ENCODE assay signal across 11 cellular contexts in the genomic region with DNA sequence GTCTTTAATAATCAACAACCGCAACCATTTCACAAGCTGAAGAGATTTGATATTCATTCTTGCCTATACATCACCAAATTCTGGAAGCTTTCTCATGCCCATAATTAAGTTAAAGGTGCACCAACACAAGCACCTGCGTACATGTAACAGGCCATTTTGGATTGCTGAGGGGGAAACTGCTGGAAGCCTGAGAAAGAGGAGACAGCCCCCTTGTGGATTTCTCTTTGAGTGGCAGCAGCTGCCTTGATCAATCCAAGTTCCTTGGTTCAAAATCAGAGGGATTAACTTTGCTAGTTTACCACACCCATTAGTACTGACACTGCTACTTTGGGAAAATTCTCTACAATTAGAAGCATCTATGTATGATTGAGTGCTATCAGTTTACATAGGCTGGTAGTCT.
DNase-seq lines count a peak whose midpoint lies in the region; ATAC-seq and TF ChIP-seq lines count a peak whose summit lies in the region.
"Had no signal": no experiment of that assay in that cellular context is flagged by ENCODE, and none has a peak within 500 bp of the region (broad histone marks: within the 10 kb centered on the region; RNA-seq: fewer than 3 reads in every experiment).

No MANE protein-coding gene starts in this region.

- H3K4me3 ChIP-seq in astrocyte of the cerebellum (ENCODE audit: low read depth, low read length) = no peak overlapping the region

- no peak overlapping the region for H2BK20ac ChIP-seq in H9 (ENCODE audit: low read depth, low read length, poor library complexity, severe bottlenecking)

- H4K91ac ChIP-seq in H9 (ENCODE audit: insufficient read length, low read depth, low read length) = no peak overlapping the region

- DNase-seq in H9 (peak; percentile 52), NCI-H2227 treated with DMSO at 0.1 percent for 48 hours (lab: John Stamatoyannopoulos, UW) (peak; percentile 31), astrocyte of the cerebellum (ENCODE audit: low read depth) (no peak), lung microvascular endothelial cell (ENCODE audit: low read depth in 2 of 2) (peak; percentile 31 to 38), COLO829 (ENCODE audit: low spot score) (no peak)
- DNase-seq: foreskin melanocyte, NCI-H1436 treated with DMSO at 0.1 percent for 48 hours had no signal

- no peak overlapping the region for H3K4me2 ChIP-seq in H9 (ENCODE audit: insufficient read depth, insufficient read length, low read length)

- no peak overlapping the region for H3K56ac ChIP-seq in H9 (ENCODE audit: insufficient read length, low read depth, low read length)

- no peaks in the 10 kb centered on the region for H3K23me2 ChIP-seq in H9 (ENCODE audit: insufficient read length, low read depth, low read length, poor library complexity, severe bottlenecking)

- H3K23ac ChIP-seq in H9 (ENCODE audit: insufficient read length, low read depth, low read length) = no peak overlapping the region

- H2AFZ ChIP-seq in H9 (ENCODE audit: low read length) = no peak overlapping the region

- H3K9me3 ChIP-seq in H9 (ENCODE audit: control insufficient read depth, low read depth, low read length) = no peaks in the 10 kb centered on the region

- H3K4me3 Mint-ChIP-seq in H9 = no peak overlapping the region
- H3K4me3 Mint-ChIP-seq: stimulated activated naive CD8-positive, alpha-beta T cell treated with anti-CD3 and anti-CD28 coated beads, Interleukin-15, Interleukin-2, amounts not matched to agents 100 ng/mL and 50 ng/mL, for 24 hours had no signal

- no peak overlapping the region for H3K27ac ChIP-seq in H9 (ENCODE audit: insufficient read length, low read depth, low read length)

- H3K36me3 Mint-ChIP-seq in H9 (ENCODE audit: insufficient read depth in 1 of 3, low read depth in 3 of 3) = no peaks in the 10 kb centered on the region

- H2BK5ac ChIP-seq in H9 (ENCODE audit: insufficient read length, low read length) = no peak overlapping the region

- no peak overlapping the region for H2BK12ac ChIP-seq in H9 (ENCODE audit: insufficient read length, low read depth, low read length)

- no peak overlapping the region for H3K4ac ChIP-seq in H9 (ENCODE audit: low read depth, low read length)

- H3K14ac ChIP-seq in H9 (ENCODE audit: insufficient read depth, low read length) = no peak overlapping the region

- H2BK15ac ChIP-seq in H9 (ENCODE audit: low read depth, low read length) = no peak overlapping the region

- H3K79me2 ChIP-seq in H9 (ENCODE audit: insufficient read depth, low read length) = no peaks in the 10 kb centered on the region

- no peak overlapping the region for H4K8ac ChIP-seq in H9 (replicated peaks; ENCODE audit: insufficient read length, low read depth, low read length)

- H3K9ac ChIP-seq in H9 (ENCODE audit: extremely low read depth, insufficient read length, low read length) = no peak overlapping the region

- ATAC-seq in GM19397 (IDR thresholded peaks at IDR 0.05; ENCODE audit: unreplicated experiment) = no peak
- no peak for ATAC-seq in HG02588 (IDR thresholded peaks at IDR 0.05; ENCODE audit: unreplicated experiment)
- ATAC-seq in GM21786 (IDR thresholded peaks at IDR 0.05; ENCODE audit: unreplicated experiment) = no peak

- no peaks in the 10 kb centered on the region for H3K79me1 ChIP-seq in H9 (ENCODE audit: insufficient read depth, low read depth, low read length, poor library complexity, severe bottlenecking)

- no peaks in the 10 kb centered on the region for H3K27me3 Mint-ChIP-seq in H9 (ENCODE audit: low read depth)
- H3K27me3 Mint-ChIP-seq: stimulated activated naive CD8-positive, alpha-beta T cell treated with anti-CD3 and anti-CD28 coated beads, Interleukin-15, Interleukin-2, amounts not matched to agents 100 ng/mL and 50 ng/mL, for 24 hours had no signal

- H2BK120ac ChIP-seq in H9 (ENCODE audit: low read depth, low read length, poor library complexity, severe bottlenecking) = no peak overlapping the region

- no peaks in the 10 kb centered on the region for H3K4me1 ChIP-seq in H9 (ENCODE audit: insufficient read depth, low read length)

- no peaks in the 10 kb centered on the region for H3K27me3 ChIP-seq in H9 (ENCODE audit: insufficient read depth, low read length)

- no CpG with 5 or more reads among the region's 2 CpGs for WGBS in H9 (ENCODE audit: extremely low coverage, insufficient read length, low lambda C conversion rate)

- H4K20me1 ChIP-seq in H9 (ENCODE audit: control insufficient read depth, insufficient read depth, insufficient read length) = no peaks in the 10 kb centered on the region

- peaks cover 7 to 8% of the 10 kb centered on the region in 2 experiments for H3K4me1 Mint-ChIP-seq in H9

- H3K27ac Mint-ChIP-seq in H9 = no peak overlapping the region
- H3K27ac Mint-ChIP-seq: stimulated activated naive CD8-positive, alpha-beta T cell treated with anti-CD3 and anti-CD28 coated beads, Interleukin-15, Interleukin-2, amounts not matched to agents 100 ng/mL and 50 ng/mL, for 24 hours had no signal

- no peak overlapping the region for H2AK5ac ChIP-seq in H9 (ENCODE audit: insufficient read length, low read length)

- no peak overlapping the region for H4K5ac ChIP-seq in H9 (ENCODE audit: insufficient read length, low read depth, low read length)

- no peak overlapping the region for H3T11ph ChIP-seq in H9 (ENCODE audit: low read length)

- TF ChIP-seq CTCF in H9 (conservative IDR thresholded peaks at IDR 0.05) (peak; percentile 74), astrocyte of the cerebellum (IDR thresholded peaks at IDR 0.05; ENCODE audit: low read depth, low read length, missing control alignments) (peak; percentile 53)

- no peak overlapping the region for H3K18ac ChIP-seq in H9 (ENCODE audit: insufficient read length, low read depth, low read length)

- in situ Hi-C loops in astrocyte of the cerebellum (cut with HindIII; ENCODE audit: low sequenced_read_pairs) = no loop called here

- H3K9me3 Mint-ChIP-seq in H9 = 0 out of 5 replicates have a peak, but pooled peaks cover 0 to 4% of the 10 kb centered on the region in 2 experiments

Comparison
In these comparisons a context has a peak if more than half of its experiments do, and no peak if none do; other contexts are left out.
1. DNase-seq: peak in H9 (single experiment), NCI-H2227 treated with DMSO at 0.1 percent for 48 hours (single experiment) and lung microvascular endothelial cell (2 of 2); none in astrocyte of the cerebellum (single experiment) and COLO829 (single experiment).